ENCODE assay signal across 25 cellular contexts in genomic region chr22:37409031-37409430, GRCh38. TPM values are rescaled to one million over a fixed set of nuclear protein-coding genes. Genes with fewer than 3 reads are reported as not detected.
"Had no signal": no experiment of that assay in that cellular context is flagged by ENCODE, and none has a peak within 500 bp of the region (broad histone marks: within the 10 kb centered on the region; RNA-seq: fewer than 3 reads in every experiment).

No MANE protein-coding gene starts in this region.

- H3K9ac ChIP-seq: parathyroid adenoma had no signal

- H3K27me3 ChIP-seq: ovary, right lobe of liver, testis, vagina had no signal

- ATAC-seq: naive thymus-derived CD4-positive, alpha-beta T cell; natural killer cell; psoas muscle; right cardiac atrium; right lobe of liver; stimulated activated memory B cell treated with anti-CD40 and anti-IgM and Interleukin-4, amounts not matched to agents 10 μg/mL and 1 μg/mL and 100 μg/mL, for 72 hours; stimulated activated naive CD8-positive, alpha-beta T cell treated with anti-CD3 and anti-CD28 coated beads, Interleukin-15, amount 100 ng/mL, for 72 hours; stimulated activated naive CD8-positive, alpha-beta T cell treated with anti-CD3 and anti-CD28 coated beads, Interleukin-15, Interleukin-2, amounts not matched to agents 100 U/mL and 50 U/mL, for 24 hours had no signal

- H2AFZ ChIP-seq: parathyroid adenoma had no signal

- DNase-seq: naive thymus-derived CD4-positive, alpha-beta T cell; natural killer cell; occipital lobe; ovary; posterior cingulate gyrus; psoas muscle; right cardiac atrium; right lobe of liver; sigmoid colon; small intestine; stimulated activated CD4-positive, alpha-beta T cell treated with anti-CD3 and anti-CD28 coated beads, Interleukin-15, amount 100 ng/mL, for 24 hours; stimulated activated CD4-positive, alpha-beta T cell treated with anti-CD3 and anti-CD28 coated beads, Interleukin-2, amount 100 ng/mL, for 24 hours; stimulated activated CD4-positive, alpha-beta T cell treated with anti-CD3 and anti-CD28 coated beads, Interleukin-2, amount 100 ng/mL, for 48 hours; stimulated activated CD4-positive, alpha-beta T cell treated with anti-CD3 and anti-CD28 coated beads, Interleukin-4, amount 100 ng/mL, for 4 hours; stimulated activated CD8-positive, alpha-beta memory T cell treated with anti-CD3 and anti-CD28 coated beads, Interleukin-4, amount 100 ng/mL, for 48 hours; stimulated activated naive CD4-positive, alpha-beta T cell; stimulated activated naive CD8-positive, alpha-beta T cell treated with anti-CD3 and anti-CD28 coated beads, Interleukin-15, amount 100 ng/mL, for 72 hours; stimulated activated naive CD8-positive, alpha-beta T cell treated with anti-CD3 and anti-CD28 coated beads, Interleukin-15, Interleukin-2, amounts not matched to agents 100 U/mL and 50 U/mL, for 24 hours; testis; tibial artery; transverse colon had no signal

- H3K36me3 ChIP-seq: ovary, right lobe of liver, sigmoid colon, suprapubic skin, tibial artery, transverse colon, vagina had no signal

- H3K9me3 ChIP-seq: ovary, psoas muscle, right lobe of liver, sigmoid colon, suprapubic skin, testis, tibial artery, transverse colon, vagina had no signal

- H3K4me3 ChIP-seq: ovary, psoas muscle, right lobe of liver, sigmoid colon, suprapubic skin, testis, tibial artery, transverse colon, vagina had no signal

- H3K27ac ChIP-seq: ovary, parathyroid adenoma, psoas muscle, right lobe of liver, sigmoid colon, suprapubic skin, testis, tibial artery, transverse colon, vagina had no signal

- H3K4me1 ChIP-seq: parathyroid adenoma, psoas muscle, sigmoid colon, suprapubic skin, testis, tibial artery, transverse colon, vagina had no signal

RNA-seq across cellular contexts. Expression of gene ELFN2, which starts 18.2 kb away (rescaled TPM):
- total RNA-seq: psoas muscle, vagina had no signal
- polyA plus RNA-seq: naive thymus-derived CD4-positive, alpha-beta T cell had no signal
